Comparison of ENCODE assay signal across 12 cellular contexts in genomic region chr22:20571078-20571503, GRCh38.
DNase-seq lines count a peak whose midpoint lies in the region; ATAC-seq and TF ChIP-seq lines count a peak whose summit lies in the region.
"Had no signal": no experiment of that assay in that cellular context is flagged by ENCODE, and none has a peak within 500 bp of the region (broad histone marks: within the 10 kb centered on the region; RNA-seq: fewer than 3 reads in every experiment).

No MANE protein-coding gene starts in this region.

- H3K36me3 ChIP-seq in subcutaneous abdominal adipose tissue (ENCODE audit: control insufficient read depth in 5 of 5, insufficient read depth in 5 of 5, low read length in 5 of 5): peaks cover 0 to 89% (median 78%) of the 10 kb centered on the region in 5 donors
- peaks cover 79% of the 10 kb centered on the region for H3K36me3 ChIP-seq in suprapubic skin

- POLR2A ChIA-PET in activated naive CD8-positive, alpha-beta T cell treated with anti-CD3 and anti-CD28 coated beads, Interleukin-2, amount 10 ng/mL, durations not matched to agents 7 days and 5 days (lab: Charles Lee): interaction anchor here (2.3 kb wide), 1 partner anchor 14 kb away, joined by 9 read pairs; no protein-coding TSS in a partner anchor

- H3K27me3 ChIP-seq in subcutaneous abdominal adipose tissue (ENCODE audit: control insufficient read depth in 5 of 5, insufficient read depth in 4 of 5, low read length in 5 of 5) (no peaks in the 10 kb centered on the region), suprapubic skin (no peaks in the 10 kb centered on the region)
- H3K27me3 ChIP-seq: ascending aorta had no signal

- peak overlapping the region; percentile 6 for H3K27ac ChIP-seq in subcutaneous abdominal adipose tissue (ENCODE audit: low read depth, low read length)
- no peak overlapping the region for H3K27ac ChIP-seq in suprapubic skin
- H3K27ac ChIP-seq: ascending aorta had no signal

- no peak for DNase-seq in activated naive CD8-positive, alpha-beta T cell treated with anti-CD3 and anti-CD28 coated beads, Interleukin-2, amount 10 ng/mL, durations not matched to agents 7 days and 5 days
- no peak for DNase-seq in activated naive CD8-positive, alpha-beta T cell treated with anti-CD3 and anti-CD28 coated beads, Interleukin-2, amount 50 U/mL, for 24 hours
- DNase-seq in T-helper 2 cell treated with Interferon-gamma antibody and Interleukin-4, amounts not matched to agents 5 μg/mL and 100 μg/mL, for 36 hours (ENCODE audit: low spot score): no peak
- DNase-seq in immature natural killer cell (peak; percentile 47 to 60 (median 60)), suprapubic skin (ENCODE audit: low spot score in 2 of 2) (no peak)
- DNase-seq: NCI-H146 had no signal

- H3K4me1 ChIP-seq in subcutaneous abdominal adipose tissue (ENCODE audit: control insufficient read depth in 5 of 5, insufficient read depth in 5 of 5, low read length in 5 of 5): peaks cover 22 to 47% (median 44%) of the 10 kb centered on the region in 5 donors
- H3K4me1 ChIP-seq in suprapubic skin: peaks cover 45% of the 10 kb centered on the region

- ATAC-seq in activated naive CD8-positive, alpha-beta T cell treated with anti-CD3 and anti-CD28 coated beads, Interleukin-2, amount 10 ng/mL, durations not matched to agents 7 days and 5 days (ENCODE audit: low read depth): no peak
- ATAC-seq in activated naive CD8-positive, alpha-beta T cell treated with anti-CD3 and anti-CD28 coated beads, Interleukin-2, amount 50 U/mL, for 24 hours: no peak
- ATAC-seq in GM19397 (IDR thresholded peaks at IDR 0.05; ENCODE audit: unreplicated experiment) (no peak), HG03045 (IDR thresholded peaks at IDR 0.05; ENCODE audit: unreplicated experiment) (no peak)
- ATAC-seq: stimulated activated naive CD8-positive, alpha-beta T cell treated with anti-CD3 and anti-CD28 coated beads, Interleukin-15, amount 100 ng/mL, for 72 hours had no signal

- H3K36me3 Mint-ChIP-seq in activated naive CD8-positive, alpha-beta T cell treated with anti-CD3 and anti-CD28 coated beads, Interleukin-2, amount 10 ng/mL, durations not matched to agents 7 days and 5 days: peaks cover 53% of the 10 kb centered on the region
- H3K36me3 Mint-ChIP-seq in activated naive CD8-positive, alpha-beta T cell treated with anti-CD3 and anti-CD28 coated beads, Interleukin-2, amount 50 U/mL, for 24 hours (ENCODE audit: low read depth): peaks cover 79% of the 10 kb centered on the region
- peaks cover 83% of the 10 kb centered on the region for H3K36me3 Mint-ChIP-seq in T-helper 2 cell treated with Interferon-gamma antibody and Interleukin-4, amounts not matched to agents 5 μg/mL and 100 μg/mL, for 36 hours (ENCODE audit: low read depth)
- H3K36me3 Mint-ChIP-seq in immature natural killer cell: peaks cover 31 to 60% (median 40%) of the 10 kb centered on the region in 3 donors

- TF ChIP-seq POLR2A in suprapubic skin (IDR thresholded peaks at IDR 0.05): no peak

- TF ChIP-seq CTCF in suprapubic skin (IDR thresholded peaks at IDR 0.05): no peak

- peak overlapping the region; percentile 37 for H3K4me3 Mint-ChIP-seq in activated naive CD8-positive, alpha-beta T cell treated with anti-CD3 and anti-CD28 coated beads, Interleukin-2, amount 10 ng/mL, durations not matched to agents 7 days and 5 days
- H3K4me3 Mint-ChIP-seq in activated naive CD8-positive, alpha-beta T cell treated with anti-CD3 and anti-CD28 coated beads, Interleukin-2, amount 50 U/mL, for 24 hours: no peak overlapping the region
- H3K4me3 Mint-ChIP-seq in T-helper 2 cell treated with Interferon-gamma antibody and Interleukin-4, amounts not matched to agents 5 μg/mL and 100 μg/mL, for 36 hours: peak overlapping the region; percentile 64
- peak overlapping the region; percentile 42 to 94 (median 69) for H3K4me3 Mint-ChIP-seq in immature natural killer cell
- H3K4me3 Mint-ChIP-seq: stimulated activated naive CD8-positive, alpha-beta T cell treated with anti-CD3 and anti-CD28 coated beads, Interleukin-15, amount 100 ng/mL, for 72 hours had no signal

- H3K27ac Mint-ChIP-seq in activated naive CD8-positive, alpha-beta T cell treated with anti-CD3 and anti-CD28 coated beads, Interleukin-2, amount 10 ng/mL, durations not matched to agents 7 days and 5 days: peak overlapping the region; percentile 70
- no peak overlapping the region for H3K27ac Mint-ChIP-seq in activated naive CD8-positive, alpha-beta T cell treated with anti-CD3 and anti-CD28 coated beads, Interleukin-2, amount 50 U/mL, for 24 hours
- peak overlapping the region; percentile 93 for H3K27ac Mint-ChIP-seq in T-helper 2 cell treated with Interferon-gamma antibody and Interleukin-4, amounts not matched to agents 5 μg/mL and 100 μg/mL, for 36 hours
- peak overlapping the region; percentile 94 to 100 (median 98) for H3K27ac Mint-ChIP-seq in immature natural killer cell
- H3K27ac Mint-ChIP-seq: stimulated activated naive CD8-positive, alpha-beta T cell treated with anti-CD3 and anti-CD28 coated beads, Interleukin-15, amount 100 ng/mL, for 72 hours had no signal

- no peaks in the 10 kb centered on the region for H3K9me3 ChIP-seq in subcutaneous abdominal adipose tissue (ENCODE audit: control insufficient read depth in 5 of 5, low read length in 5 of 5)
- no peaks in the 10 kb centered on the region for H3K9me3 ChIP-seq in suprapubic skin
- H3K9me3 ChIP-seq: ascending aorta had no signal

- WGBS in suprapubic skin: 83% methylated on average over 5 of the region's 6 CpGs

- no peak for TF ChIP-seq EP300 in suprapubic skin (IDR thresholded peaks at IDR 0.05)

- no peaks in the 10 kb centered on the region for H3K9me3 Mint-ChIP-seq in activated naive CD8-positive, alpha-beta T cell treated with anti-CD3 and anti-CD28 coated beads, Interleukin-2, amount 10 ng/mL, durations not matched to agents 7 days and 5 days
- no peaks in the 10 kb centered on the region for H3K9me3 Mint-ChIP-seq in activated naive CD8-positive, alpha-beta T cell treated with anti-CD3 and anti-CD28 coated beads, Interleukin-2, amount 50 U/mL, for 24 hours
- no peaks in the 10 kb centered on the region for H3K9me3 Mint-ChIP-seq in T-helper 2 cell treated with Interferon-gamma antibody and Interleukin-4, amounts not matched to agents 5 μg/mL and 100 μg/mL, for 36 hours
- H3K9me3 Mint-ChIP-seq in immature natural killer cell: no peaks in the 10 kb centered on the region
- H3K9me3 Mint-ChIP-seq: stimulated activated naive CD8-positive, alpha-beta T cell treated with anti-CD3 and anti-CD28 coated beads, Interleukin-15, amount 100 ng/mL, for 72 hours had no signal

- H3K4me3 ChIP-seq in subcutaneous abdominal adipose tissue (ENCODE audit: low read depth in 1 of 5, low read length in 5 of 5) (no peak overlapping the region), suprapubic skin (no peak overlapping the region)
- H3K4me3 ChIP-seq: ascending aorta, coronary artery had no signal

- no peaks in the 10 kb centered on the region for H3K27me3 Mint-ChIP-seq in activated naive CD8-positive, alpha-beta T cell treated with anti-CD3 and anti-CD28 coated beads, Interleukin-2, amount 10 ng/mL, durations not matched to agents 7 days and 5 days
- no peaks in the 10 kb centered on the region for H3K27me3 Mint-ChIP-seq in activated naive CD8-positive, alpha-beta T cell treated with anti-CD3 and anti-CD28 coated beads, Interleukin-2, amount 50 U/mL, for 24 hours
- no peaks in the 10 kb centered on the region for H3K27me3 Mint-ChIP-seq in T-helper 2 cell treated with Interferon-gamma antibody and Interleukin-4, amounts not matched to agents 5 μg/mL and 100 μg/mL, for 36 hours (ENCODE audit: low read depth)
- H3K27me3 Mint-ChIP-seq in immature natural killer cell (ENCODE audit: low read depth in 3 of 3): peaks cover 7 to 19% (median 15%) of the 10 kb centered on the region in 3 donors
- H3K27me3 Mint-ChIP-seq: stimulated activated naive CD8-positive, alpha-beta T cell treated with anti-CD3 and anti-CD28 coated beads, Interleukin-15, amount 100 ng/mL, for 72 hours had no signal

- H3K9ac ChIP-seq in subcutaneous abdominal adipose tissue (ENCODE audit: low read length in 5 of 5): no peak overlapping the region

- H3K4me1 Mint-ChIP-seq in activated naive CD8-positive, alpha-beta T cell treated with anti-CD3 and anti-CD28 coated beads, Interleukin-2, amount 10 ng/mL, durations not matched to agents 7 days and 5 days: peaks cover 51% of the 10 kb centered on the region
- peaks cover 57% of the 10 kb centered on the region for H3K4me1 Mint-ChIP-seq in activated naive CD8-positive, alpha-beta T cell treated with anti-CD3 and anti-CD28 coated beads, Interleukin-2, amount 50 U/mL, for 24 hours
- peaks cover 56% of the 10 kb centered on the region for H3K4me1 Mint-ChIP-seq in T-helper 2 cell treated with Interferon-gamma antibody and Interleukin-4, amounts not matched to agents 5 μg/mL and 100 μg/mL, for 36 hours (ENCODE audit: low read depth)
- peaks cover 84 to 97% of the 10 kb centered on the region in 2 donors for H3K4me1 Mint-ChIP-seq in immature natural killer cell

Comparison
In these comparisons a context has a peak if more than half of its experiments do, and no peak if none do; other contexts are left out.
1. DNase-seq: peak in immature natural killer cell (3 of 3); none in activated naive CD8-positive, alpha-beta T cell treated with anti-CD3 and anti-CD28 coated beads, Interleukin-2, amount 10 ng/mL, durations not matched to agents 7 days and 5 days (single experiment), activated naive CD8-positive, alpha-beta T cell treated with anti-CD3 and anti-CD28 coated beads, Interleukin-2, amount 50 U/mL, for 24 hours (single experiment), T-helper 2 cell treated with Interferon-gamma antibody and Interleukin-4, amounts not matched to agents 5 μg/mL and 100 μg/mL, for 36 hours (single experiment) and suprapubic skin (0 of 2).